Comparison of ENCODE assay signal across 8 cellular contexts in genomic region chr2:62705859-62706720, GRCh38. TPM values are rescaled to one million over a fixed set of nuclear protein-coding genes. Genes with fewer than 3 reads are reported as not detected.
DNase-seq lines count a peak whose midpoint lies in the region; ATAC-seq and TF ChIP-seq lines count a peak whose summit lies in the region.

No MANE protein-coding gene starts in this region.

- peaks cover 11% of the 10 kb centered on the region for H3K36me3 Mint-ChIP-seq in T-helper 1 cell treated with Interleukin-12 subunit alpha and Interleukin-12 subunit beta and Interleukin-4 antibody, amounts not matched to agents 30 μg/mL and 1 μg/mL, for 36 hours (ENCODE audit: low read depth)
- H3K36me3 Mint-ChIP-seq in natural killer cell = no peaks in the 10 kb centered on the region

- H3K27ac Mint-ChIP-seq in T-helper 1 cell treated with Interleukin-12 subunit alpha and Interleukin-12 subunit beta and Interleukin-4 antibody, amounts not matched to agents 30 μg/mL and 1 μg/mL, for 36 hours = peak overlapping the region; percentile 76
- peak overlapping the region; percentile 60 to 90 for H3K27ac Mint-ChIP-seq in natural killer cell

- peak; percentile 28 for TF ChIP-seq CTCF in fibroblast of villous mesenchyme (IDR thresholded peaks at IDR 0.05; ENCODE audit: insufficient read depth, low read depth, low read length)
- peak; percentile 29 for TF ChIP-seq CTCF in natural killer cell (IDR thresholded peaks at IDR 0.05)

- intact Hi-C loops in natural killer cell (cut with micrococcal nuclease) = loop anchor here (5.0 to 10.0 kb wide), 2 partner anchors 819 to 879 kb away; partner anchors contain the start of genes CCT4, MDH1 and WDPCP

- ATAC-seq in HG02973 (IDR thresholded peaks at IDR 0.05; ENCODE audit: unreplicated experiment) (peak; percentile 3), natural killer cell (peak; percentile 10 to 14 (median 11))

- H3K27me3 Mint-ChIP-seq in T-helper 1 cell treated with Interleukin-12 subunit alpha and Interleukin-12 subunit beta and Interleukin-4 antibody, amounts not matched to agents 30 μg/mL and 1 μg/mL, for 36 hours (ENCODE audit: low read depth) = peaks cover 23% of the 10 kb centered on the region
- no peaks in the 10 kb centered on the region for H3K27me3 Mint-ChIP-seq in natural killer cell (ENCODE audit: low read depth in 2 of 2)

- peak overlapping the region; percentile 86 for H3K4me3 Mint-ChIP-seq in T-helper 1 cell treated with Interleukin-12 subunit alpha and Interleukin-12 subunit beta and Interleukin-4 antibody, amounts not matched to agents 30 μg/mL and 1 μg/mL, for 36 hours
- H3K4me3 Mint-ChIP-seq in natural killer cell = peak overlapping the region; percentile 91

- no peak for DNase-seq in T-helper 1 cell
- DNase-seq in NCI-H748 treated with DMSO at 0.1 percent for 48 hours (lab: John Stamatoyannopoulos, UW) = peak; percentile 21
- DNase-seq in activated gamma-delta T cell treated with anti-CD3 and anti-CD28 coated beads, Interleukin-2, amount 50 U/mL, for 16 hours (ENCODE audit: low read depth) = peak; percentile 8
- peak; percentile 44 for DNase-seq in fibroblast of villous mesenchyme (ENCODE audit: low read depth)
- peak; percentile 31 for DNase-seq in natural killer cell
- DNase-seq in ureter (ENCODE audit: low spot score) = peak; percentile 72

- peak overlapping the region; percentile 85 for H3K4me3 ChIP-seq in fibroblast of villous mesenchyme (ENCODE audit: low read depth, low read length)

- H3K9me3 Mint-ChIP-seq in T-helper 1 cell treated with Interleukin-12 subunit alpha and Interleukin-12 subunit beta and Interleukin-4 antibody, amounts not matched to agents 30 μg/mL and 1 μg/mL, for 36 hours = peaks cover 6% of the 10 kb centered on the region
- no peaks in the 10 kb centered on the region for H3K9me3 Mint-ChIP-seq in natural killer cell

- H3K4me1 Mint-ChIP-seq in T-helper 1 cell treated with Interleukin-12 subunit alpha and Interleukin-12 subunit beta and Interleukin-4 antibody, amounts not matched to agents 30 μg/mL and 1 μg/mL, for 36 hours (ENCODE audit: low read depth) = peaks cover 26% of the 10 kb centered on the region
- peaks cover 30 to 38% of the 10 kb centered on the region in 2 donors for H3K4me1 Mint-ChIP-seq in natural killer cell

RNA-seq across cellular contexts. Expression of gene EHBP1, which starts 0.6 kb away (rescaled TPM):
- total RNA-seq in fibroblast of villous mesenchyme (94.4 and 140 TPM in 2 replicates), natural killer cell (10 to 100 TPM; 22.4 to 33.4 (median 28.3) TPM), ureter (62.2 TPM)

Comparison
In these comparisons a context has a peak if more than half of its experiments do, and no peak if none do; other contexts are left out.
1. DNase-seq: peak in NCI-H748 treated with DMSO at 0.1 percent for 48 hours (single experiment), activated gamma-delta T cell treated with anti-CD3 and anti-CD28 coated beads, Interleukin-2, amount 50 U/mL, for 16 hours (single experiment), fibroblast of villous mesenchyme (single experiment), natural killer cell (single experiment) and ureter (single experiment); none in T-helper 1 cell (0 of 5).